In genomic region chr11:27571151-27571840, GRCh38 we compare ENCODE assay signal across 16 cellular contexts.
DNase-seq lines count a peak whose midpoint lies in the region; ATAC-seq, FAIRE-seq and TF ChIP-seq lines count a peak whose summit lies in the region.
"Had no signal": no experiment of that assay in that cellular context is flagged by ENCODE, and none has a peak within 500 bp of the region (broad histone marks: within the 10 kb centered on the region; RNA-seq: fewer than 3 reads in every experiment).

No MANE protein-coding gene starts in this region.

- H3K9me3 ChIP-seq in pancreas: no peaks in the 10 kb centered on the region
- no peaks in the 10 kb centered on the region for H3K9me3 ChIP-seq in body of pancreas
- H3K9me3 ChIP-seq: gastroesophageal sphincter had no signal

- H3K4me1 ChIP-seq in pancreas (no peaks in the 10 kb centered on the region), body of pancreas (no peaks in the 10 kb centered on the region)

- in situ Hi-C loops in G401 (cut with HindIII; ENCODE audit: low sequenced_read_pairs): no loop called here

- no peaks in the 10 kb centered on the region for H3K27me3 ChIP-seq in pancreas
- no peaks in the 10 kb centered on the region for H3K27me3 ChIP-seq in body of pancreas
- H3K27me3 ChIP-seq: gastroesophageal sphincter had no signal

- WGBS in pancreas, 2 donors: 63 to 68% methylated on average over 5 of the region's 5 CpGs
- WGBS in body of pancreas, 2 donors: 68 to 75% methylated on average over 5 of the region's 5 CpGs

- H3K27ac ChIP-seq in caudate nucleus (ENCODE audit: low read depth, low read length): no peak overlapping the region
- H3K27ac ChIP-seq in pancreas: no peak overlapping the region
- no peak overlapping the region for H3K27ac ChIP-seq in body of pancreas
- H3K27ac ChIP-seq: C4-2B, gastroesophageal sphincter, SK-N-MC had no signal

- H3K36me3 ChIP-seq in pancreas: no peaks in the 10 kb centered on the region
- no peaks in the 10 kb centered on the region for H3K36me3 ChIP-seq in body of pancreas (replicated peaks in 1 of 2; ENCODE audit: insufficient read depth in 1 of 2, low read depth in 2 of 2)
- H3K36me3 ChIP-seq: gastroesophageal sphincter had no signal

- no peaks in the 10 kb centered on the region for H3K9me3 Mint-ChIP-seq in progenitor cell of endocrine pancreas (ENCODE audit: low read depth)

- no peaks in the 10 kb centered on the region for H3K36me3 Mint-ChIP-seq in progenitor cell of endocrine pancreas (ENCODE audit: insufficient read depth)

- peaks cover 12% of the 10 kb centered on the region for H3K4me1 Mint-ChIP-seq in progenitor cell of endocrine pancreas (ENCODE audit: low read depth)

- TF ChIP-seq CTCF in progenitor cell of endocrine pancreas (IDR thresholded peaks at IDR 0.05; ENCODE audit: unreplicated experiment) (no peak), pancreas (IDR thresholded peaks at IDR 0.05) (no peak), body of pancreas (IDR thresholded peaks at IDR 0.05) (no peak)

- no peak for ATAC-seq in pancreas
- no peak for ATAC-seq in body of pancreas
- ATAC-seq: activated CD8-positive, alpha-beta T cell treated with anti-CD3 and anti-CD28 coated beads, Interleukin-2, amount 10 ng/mL, durations not matched to agents 7 days and 5 days; gastroesophageal sphincter had no signal

- no peak for TF ChIP-seq POLR2A in body of pancreas (IDR thresholded peaks at IDR 0.05)

- DNase-seq in GM03348 (ENCODE audit: low spot score) (peak; percentile 13), amniotic epithelial cell (ENCODE audit: low read depth) (peak; percentile 77), fibroblast of the conjunctiva (ENCODE audit: low read depth) (peak; percentile 10), progenitor cell of endocrine pancreas (ENCODE audit: low spot score, unreplicated experiment) (no peak), G401 (ENCODE audit: low spot score) (no peak), caudate nucleus (lab: John Stamatoyannopoulos, UW) (no peak), pancreas (no peak), body of pancreas (no peak)
- DNase-seq: activated CD8-positive, alpha-beta T cell treated with anti-CD3 and anti-CD28 coated beads, Interleukin-2, amount 10 ng/mL, durations not matched to agents 7 days and 5 days; DMS79 treated with DMSO at 0.1 percent for 48 hours; HCEC 1CT; NCI-H1436 treated with DMSO at 0.1 percent for 48 hours had no signal

- intact Hi-C loops in pancreas (cut with DNase I) (no loop called here), body of pancreas (cut with DNase I) (no loop called here)

- peak overlapping the region; percentile 28 for H3K27ac Mint-ChIP-seq in progenitor cell of endocrine pancreas
- H3K27ac Mint-ChIP-seq: activated CD8-positive, alpha-beta T cell treated with anti-CD3 and anti-CD28 coated beads, Interleukin-2, amount 10 ng/mL, durations not matched to agents 7 days and 5 days had no signal

- FAIRE-seq in pancreas (lab: Jason Lieb, UNC): no peak
- FAIRE-seq: keratinocyte had no signal

- H3K27me3 Mint-ChIP-seq in progenitor cell of endocrine pancreas: no peaks in the 10 kb centered on the region

- no peak overlapping the region for H3K4me3 Mint-ChIP-seq in progenitor cell of endocrine pancreas (ENCODE audit: low read depth)
- H3K4me3 Mint-ChIP-seq: activated CD8-positive, alpha-beta T cell treated with anti-CD3 and anti-CD28 coated beads, Interleukin-2, amount 10 ng/mL, durations not matched to agents 7 days and 5 days had no signal

- no peak overlapping the region for H3K4me3 ChIP-seq in pancreas
- H3K4me3 ChIP-seq in body of pancreas: no peak overlapping the region
- H3K4me3 ChIP-seq: gastroesophageal sphincter, SK-N-MC had no signal

Comparison
In these comparisons a context has a peak if more than half of its experiments do, and no peak if none do; other contexts are left out.
1. DNase-seq: peak in GM03348 (single experiment), amniotic epithelial cell (single experiment) and fibroblast of the conjunctiva (single experiment); none in progenitor cell of endocrine pancreas (single experiment), G401 (single experiment), caudate nucleus (0 of 61), pancreas (0 of 6) and body of pancreas (0 of 4).